In the genomic region with DNA sequence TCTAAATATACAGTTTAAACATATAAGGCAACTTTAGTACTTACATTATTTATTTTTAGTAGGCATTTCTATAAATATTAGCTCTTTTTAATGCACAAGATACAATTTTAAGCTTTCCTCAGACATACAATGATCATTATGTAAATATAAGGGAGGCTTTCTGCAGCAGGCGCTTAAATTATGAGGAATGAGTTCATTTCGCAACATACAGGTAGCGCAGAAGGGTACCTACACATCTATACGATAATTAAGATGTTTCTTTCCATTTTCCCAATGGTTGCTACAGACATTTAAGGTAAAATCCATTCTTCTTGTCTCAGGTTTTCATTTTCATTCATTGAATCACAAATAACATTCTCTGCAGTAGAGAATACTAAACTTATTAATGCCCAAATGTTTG, we compare ENCODE assay signal across 9 cellular contexts. TPM values are rescaled to one million over a fixed set of nuclear protein-coding genes. Genes with fewer than 3 reads are reported as not detected.
DNase-seq lines count a peak whose midpoint lies in the region; ATAC-seq and TF ChIP-seq lines count a peak whose summit lies in the region.
"Had no signal": no experiment of that assay in that cellular context is flagged by ENCODE, and none has a peak within 500 bp of the region (broad histone marks: within the 10 kb centered on the region; RNA-seq: fewer than 3 reads in every experiment).

No MANE protein-coding gene starts in this region.

- H3K4me3 ChIP-seq in LNCaP clone FGC (ENCODE audit: low read depth, low read length), result peak overlapping the region; percentile 89

- H3K4me3 Mint-ChIP-seq in CD14-positive monocyte (peak overlapping the region in 1 of 2 donors; percentile 86), chondrocyte (ENCODE audit: unreplicated experiment) (peak overlapping the region; percentile 82), natural killer cell (peak overlapping the region; percentile 98)

- H3K27ac Mint-ChIP-seq in CD14-positive monocyte (peak overlapping the region in 6 of 7 donors; percentile 77 to 99 (median 98)), chondrocyte (ENCODE audit: unreplicated experiment) (peak overlapping the region; percentile 96), natural killer cell (peak overlapping the region; percentile 98 to 99)

- H3K4me1 Mint-ChIP-seq in CD14-positive monocyte, result peaks cover 22% of the 10 kb centered on the region
- peaks cover 28% of the 10 kb centered on the region for H3K4me1 Mint-ChIP-seq in chondrocyte (ENCODE audit: low read depth)
- peaks cover 24 to 31% of the 10 kb centered on the region in 2 donors for H3K4me1 Mint-ChIP-seq in natural killer cell

- intact Hi-C loops in CD14-positive monocyte (cut with micrococcal nuclease), result loop anchor here (2.0 to 5.0 kb wide), 2 partner anchors 46 to 49 kb away; a partner anchor contains a TSS
- intact Hi-C loops in natural killer cell (cut with micrococcal nuclease), result no loop called here

- H3K27me3 Mint-ChIP-seq in CD14-positive monocyte (ENCODE audit: low read depth in 3 of 3), result no peaks in the 10 kb centered on the region
- H3K27me3 Mint-ChIP-seq in chondrocyte (ENCODE audit: low read depth), result no peaks in the 10 kb centered on the region
- H3K27me3 Mint-ChIP-seq in natural killer cell (ENCODE audit: low read depth in 2 of 2), result no peaks in the 10 kb centered on the region

- H3K36me3 Mint-ChIP-seq in CD14-positive monocyte (peaks cover 4 to 8% of the 10 kb centered on the region in 2 donors), chondrocyte (ENCODE audit: low read depth) (no peaks in the 10 kb centered on the region), natural killer cell (no peaks in the 10 kb centered on the region)

- H3K9me3 Mint-ChIP-seq in CD14-positive monocyte (no peaks in the 10 kb centered on the region), chondrocyte (ENCODE audit: low read depth) (no peaks in the 10 kb centered on the region), natural killer cell (no peaks in the 10 kb centered on the region)

- TF ChIP-seq CTCF in CD14-positive monocyte (IDR thresholded peaks at IDR 0.05) (no peak), LNCaP clone FGC (IDR thresholded peaks at IDR 0.05; ENCODE audit: control insufficient read depth, extremely low read depth, insufficient read depth) (no peak), chondrocyte (IDR thresholded peaks at IDR 0.05) (no peak), natural killer cell (IDR thresholded peaks at IDR 0.05) (no peak)

- ATAC-seq in natural killer cell, result no peak
- no peak for ATAC-seq in HG02840 (IDR thresholded peaks at IDR 0.05; ENCODE audit: low FRiP score, unreplicated experiment)

- no peak for DNase-seq in CD14-positive monocyte (ENCODE audit: low spot score)
- DNase-seq in LNCaP clone FGC (ENCODE audit: low read depth), result no peak
- DNase-seq in chondrocyte (ENCODE audit: low spot score), result no peak
- DNase-seq in natural killer cell, result no peak
- DNase-seq in NCI-H524 treated with DMSO at 0.1 percent for 48 hours (lab: John Stamatoyannopoulos, UW), result no peak
- no peak for DNase-seq in ureter (ENCODE audit: low spot score)
- no peak for DNase-seq in NK-92 (lab: John Stamatoyannopoulos, UW; ENCODE audit: unreplicated experiment)
- DNase-seq: pancreas had no signal

RNA-seq across cellular contexts. Expression of a gene that starts 1.2 kb away (rescaled TPM):
- polyA plus RNA-seq in CD14-positive monocyte, result 1 to 10 TPM; 6.2 to 6.9 TPM
- total RNA-seq in chondrocyte, result 6.9 to 10.5 TPM (median 7.9 TPM) in 3 replicates
- total RNA-seq in natural killer cell, result 10 to 100 TPM in 1 of 3 donors, 1 to 10 TPM in 2; 9.5 to 14.2 (median 9.6) TPM
- 17.2 TPM for total RNA-seq in ureter

RNA-seq across cellular contexts. Expression of a gene that starts 49.3 kb away (rescaled TPM):
- 1 to 10 TPM; 1.4 to 1.5 TPM for polyA plus RNA-seq in CD14-positive monocyte
- 12.2 to 13.0 TPM (median 12.8 TPM) in 3 replicates for total RNA-seq in chondrocyte
- 1 to 10 TPM; 4.3 to 8.9 (median 6.2) TPM for total RNA-seq in natural killer cell
- 14.0 TPM for total RNA-seq in ureter

RNA-seq across cellular contexts. Expression of a gene that starts 50.0 kb away (rescaled TPM):
- polyA plus RNA-seq in CD14-positive monocyte, result 10 to 100 TPM in 1 of 2 donors, 1 to 10 TPM in 1; 8.7 to 10.3 TPM
- total RNA-seq in chondrocyte (53.9 to 80.7 TPM (median 55.0 TPM) in 3 replicates), natural killer cell (10 to 100 TPM; 15.8 to 20.0 (median 17.6) TPM), ureter (80.8 TPM)
